Comparison of ENCODE assay signal across 25 cellular contexts in genomic region chr1:205071801-205072200, GRCh38. TPM values are rescaled to one million over a fixed set of nuclear protein-coding genes. Genes with fewer than 3 reads are reported as not detected.
DNase-seq lines count a peak whose midpoint lies in the region; ATAC-seq and TF ChIP-seq lines count a peak whose summit lies in the region.
"Had no signal": no experiment of that assay in that cellular context is flagged by ENCODE, and none has a peak within 500 bp of the region (broad histone marks: within the 10 kb centered on the region; RNA-seq: fewer than 3 reads in every experiment).

No MANE protein-coding gene starts in this region.

- H3K27ac ChIP-seq in cingulate gyrus (ENCODE audit: low read depth, low read length) = peak overlapping the region; percentile 41
- H3K27ac ChIP-seq in substantia nigra (ENCODE audit: low read depth, low read length, poor library complexity, severe bottlenecking) = peak overlapping the region; percentile 64
- H3K27ac ChIP-seq: HL-60, SJSA1 had no signal

- DNase-seq in GM13976 (ENCODE audit: low spot score) (peak; percentile 16), medulla oblongata (ENCODE audit: extremely low spot score) (peak; percentile 67), substantia nigra (lab: John Stamatoyannopoulos, UW) (peak in 24 of 49 donors; percentile 21 to 80 (median 52)), NCI-H2196 treated with DMSO at 0.1 percent for 48 hours (lab: John Stamatoyannopoulos, UW; ENCODE audit: unreplicated experiment) (no peak), type B pancreatic cell (ENCODE audit: extremely low spot score, unreplicated experiment) (no peak)
- DNase-seq: CD4-positive, CD25-positive, alpha-beta regulatory T cell; COR-L47; DMS 273 treated with DMSO at 0.1 percent for 48 hours; DMS79 treated with DMSO at 0.1 percent for 48 hours; KBM-7; NCI-H1105; NCI-H146; NCI-H2081; NCI-H2171; NCI-H524 treated with DMSO at 0.1 percent for 48 hours; NCI-H82; OCI-M1 had no signal

- TF ChIP-seq CTCF in GM13976 (IDR thresholded peaks at IDR 0.05; ENCODE audit: borderline replicate concordance, control extremely low read depth, extremely low read depth, insufficient read depth, missing control alignments) (no peak), type B pancreatic cell (conservative IDR thresholded peaks at IDR 0.05) (no peak)

- in situ Hi-C loops in GM13976 (cut with MboI; ENCODE audit: low sequenced_read_pairs, unreplicated experiment) = no loop called here

- no peaks in the 10 kb centered on the region for H3K9me3 Mint-ChIP-seq in type B pancreatic cell
- H3K9me3 Mint-ChIP-seq: CD4-positive, CD25-positive, alpha-beta regulatory T cell had no signal

- ATAC-seq in GM19328 (IDR thresholded peaks at IDR 0.05; ENCODE audit: unreplicated experiment) = no peak
- ATAC-seq: GM12878, HCT116 had no signal

- H3K27ac Mint-ChIP-seq in type B pancreatic cell = no peak overlapping the region
- H3K27ac Mint-ChIP-seq: CD4-positive, CD25-positive, alpha-beta regulatory T cell had no signal

- H3K4me1 Mint-ChIP-seq in type B pancreatic cell (ENCODE audit: unreplicated experiment) = no peaks in the 10 kb centered on the region

- H3K36me3 Mint-ChIP-seq in type B pancreatic cell = no peaks in the 10 kb centered on the region
- H3K36me3 Mint-ChIP-seq: CD4-positive, CD25-positive, alpha-beta regulatory T cell had no signal

- H3K27me3 Mint-ChIP-seq in type B pancreatic cell = peaks cover 4% of the 10 kb centered on the region
- H3K27me3 Mint-ChIP-seq: CD4-positive, CD25-positive, alpha-beta regulatory T cell had no signal

- no peak overlapping the region for H3K4me3 Mint-ChIP-seq in type B pancreatic cell
- H3K4me3 Mint-ChIP-seq: CD4-positive, CD25-positive, alpha-beta regulatory T cell had no signal

RNA-seq across cellular contexts. Expression of gene TMEM81, which starts 12.5 kb away (rescaled TPM):
- total RNA-seq in type B pancreatic cell (ENCODE audit: low replicate concordance) = 3.3 and 5.8 TPM in 2 replicates

RNA-seq across cellular contexts. Expression of gene CNTN2, which starts 28.8 kb away (rescaled TPM):
- total RNA-seq in type B pancreatic cell (ENCODE audit: low replicate concordance) = 0.59 and 6.3 TPM in 2 replicates
- total RNA-seq: A673; CD4-positive, CD25-positive, alpha-beta regulatory T cell; GM12878; HT-29; SJSA1 had no signal

RNA-seq across cellular contexts. Expression of gene RBBP5, which starts 50.0 kb away (rescaled TPM):
- total RNA-seq in type B pancreatic cell (ENCODE audit: low replicate concordance) = 16.5 and 21.4 TPM in 2 replicates

Comparison
In these comparisons a context has a peak if more than half of its experiments do, and no peak if none do; other contexts are left out.
1. DNase-seq: peak in GM13976 (single experiment) and medulla oblongata (single experiment); none in NCI-H2196 treated with DMSO at 0.1 percent for 48 hours (single experiment) and type B pancreatic cell (single experiment).